13 cellular contexts compared by ENCODE assay signal in genomic region chr1:166170075-166170474, GRCh38.
DNase-seq lines count a peak whose midpoint lies in the region; ATAC-seq lines count a peak whose summit lies in the region.
"Had no signal": no experiment of that assay in that cellular context is flagged by ENCODE, and none has a peak within 500 bp of the region (broad histone marks: within the 10 kb centered on the region; RNA-seq: fewer than 3 reads in every experiment).

No MANE protein-coding gene starts in this region.

- peaks cover 30% of the 10 kb centered on the region for H3K4me1 Mint-ChIP-seq in activated T-cell treated with anti-CD3 and anti-CD28 coated beads, Interleukin-2, amount 50 U/mL, for 24 hours (ENCODE audit: low read depth)
- peaks cover 25% of the 10 kb centered on the region for H3K4me1 Mint-ChIP-seq in stimulated activated memory B cell treated with anti-CD40 and anti-IgM and Interleukin-4, amounts not matched to agents 10 μg/mL and 1 μg/mL and 100 μg/mL, for 72 hours

- H3K27ac Mint-ChIP-seq in activated T-cell treated with anti-CD3 and anti-CD28 coated beads, Interleukin-2, amount 50 U/mL, for 24 hours = peak overlapping the region; percentile 87
- H3K27ac Mint-ChIP-seq in stimulated activated memory B cell treated with anti-CD40 and anti-IgM and Interleukin-4, amounts not matched to agents 10 μg/mL and 1 μg/mL and 100 μg/mL, for 72 hours = no peak overlapping the region

- H3K4me3 Mint-ChIP-seq in activated T-cell treated with anti-CD3 and anti-CD28 coated beads, Interleukin-2, amount 50 U/mL, for 24 hours = no peak overlapping the region
- no peak overlapping the region for H3K4me3 Mint-ChIP-seq in stimulated activated memory B cell treated with anti-CD40 and anti-IgM and Interleukin-4, amounts not matched to agents 10 μg/mL and 1 μg/mL and 100 μg/mL, for 72 hours
- H3K4me3 Mint-ChIP-seq: activated CD4-positive, alpha-beta memory T cell treated with anti-CD3 and anti-CD28 coated beads for 36 hours had no signal

- H3K27me3 Mint-ChIP-seq in activated T-cell treated with anti-CD3 and anti-CD28 coated beads, Interleukin-2, amount 50 U/mL, for 24 hours = peaks cover 31% of the 10 kb centered on the region
- H3K27me3 Mint-ChIP-seq in stimulated activated memory B cell treated with anti-CD40 and anti-IgM and Interleukin-4, amounts not matched to agents 10 μg/mL and 1 μg/mL and 100 μg/mL, for 72 hours = peaks cover 11% of the 10 kb centered on the region

- H3K36me3 Mint-ChIP-seq in activated T-cell treated with anti-CD3 and anti-CD28 coated beads, Interleukin-2, amount 50 U/mL, for 24 hours (ENCODE audit: low read depth) = no peaks in the 10 kb centered on the region
- no peaks in the 10 kb centered on the region for H3K36me3 Mint-ChIP-seq in stimulated activated memory B cell treated with anti-CD40 and anti-IgM and Interleukin-4, amounts not matched to agents 10 μg/mL and 1 μg/mL and 100 μg/mL, for 72 hours
- H3K36me3 Mint-ChIP-seq: activated CD4-positive, alpha-beta memory T cell treated with anti-CD3 and anti-CD28 coated beads for 36 hours had no signal

- DNase-seq in activated T-cell treated with anti-CD3 and anti-CD28 coated beads, Interleukin-2, amount 50 U/mL, for 24 hours = no peak
- DNase-seq in activated T-cell treated with anti-CD3 and anti-CD28 coated beads for 4 hours (no peak), GM19240 (ENCODE audit: insufficient read length, low spot score) (no peak), COLO829 (ENCODE audit: low spot score) (no peak)
- no peak for DNase-seq in activated CD8-positive, alpha-beta memory T cell treated with anti-CD3 and anti-CD28 coated beads, Interleukin-2, amount 50 U/mL, for 4 hours
- DNase-seq: activated CD4-positive, alpha-beta memory T cell treated with anti-CD3 and anti-CD28 coated beads for 36 hours; left colon; NCI-H2081 treated with DMSO at 0.1 percent for 48 hours; SJCRH30; uterus had no signal

- no peaks in the 10 kb centered on the region for H3K9me3 Mint-ChIP-seq in activated T-cell treated with anti-CD3 and anti-CD28 coated beads, Interleukin-2, amount 50 U/mL, for 24 hours
- H3K9me3 Mint-ChIP-seq in stimulated activated memory B cell treated with anti-CD40 and anti-IgM and Interleukin-4, amounts not matched to agents 10 μg/mL and 1 μg/mL and 100 μg/mL, for 72 hours = no peaks in the 10 kb centered on the region
- H3K9me3 Mint-ChIP-seq: activated CD4-positive, alpha-beta memory T cell treated with anti-CD3 and anti-CD28 coated beads for 36 hours had no signal

- ATAC-seq in GM21576 (IDR thresholded peaks at IDR 0.05; ENCODE audit: unreplicated experiment) (peak; percentile 62), HG03108 (IDR thresholded peaks at IDR 0.05; ENCODE audit: unreplicated experiment) (peak; percentile 49)
- ATAC-seq in stimulated activated memory B cell treated with anti-CD40 and anti-IgM and Interleukin-4, amounts not matched to agents 10 μg/mL and 1 μg/mL and 100 μg/mL, for 72 hours = peak; percentile 53
- ATAC-seq: left colon had no signal
